Comparison of ENCODE assay signal across 18 cellular contexts in genomic region chr2:110978871-110979833, GRCh38.
"Had no signal": no experiment of that assay in that cellular context is flagged by ENCODE, and none has a peak within 500 bp of the region (broad histone marks: within the 10 kb centered on the region; RNA-seq: fewer than 3 reads in every experiment).

No MANE protein-coding gene starts in this region.

- H3K4me2 ChIP-seq: smooth muscle cell had no signal

- H3K4me1 ChIP-seq: adrenal gland, breast epithelium, testis had no signal

- ATAC-seq: activated naive CD4-positive, alpha-beta T cell treated with anti-CD3 and anti-CD28 coated beads, Interleukin-2, amount 50 U/mL, for 72 hours; left lobe of liver; stimulated activated effector memory CD8-positive, alpha-beta T cell treated with anti-CD3 and anti-CD28 coated beads, Interleukin-12 subunit alpha, Interleukin-12 subunit beta, amount 100 ng/mL, for 72 hours had no signal

- H3K36me3 ChIP-seq: adrenal gland, breast epithelium had no signal

- H3K27ac ChIP-seq: adrenal gland, breast epithelium, testis had no signal

- H3K9me3 ChIP-seq: adrenal gland, breast epithelium, testis had no signal

- H3K4me3 ChIP-seq: adrenal gland, breast epithelium, smooth muscle cell, testis had no signal

- DNase-seq: activated B cell treated with CpG ODN at 0.5 μM for 24 hours; activated CD4-positive, alpha-beta memory T cell treated with anti-CD3 and anti-CD28 coated beads for 36 hours; activated CD4-positive, alpha-beta T cell treated with anti-CD3 and anti-CD28 coated beads for 4 hours; activated gamma-delta T cell treated with Interleukin-2 at 50 U/mL for 16 hours; activated T-cell treated with anti-CD3 and anti-CD28 coated beads for 4 hours; adrenal gland; effector CD8-positive, alpha-beta T cell; naive B cell; nucleus accumbens; stimulated activated CD4-positive, alpha-beta T cell treated with anti-CD3 and anti-CD28 coated beads, Interleukin-4, amount 100 ng/mL, for 24 hours; T-helper 1 cell; T-helper 9 cell; testis had no signal

- H3K27me3 ChIP-seq: adrenal gland, breast epithelium, testis had no signal
